ENCODE assay signal across 27 cellular contexts in the genomic region with DNA sequence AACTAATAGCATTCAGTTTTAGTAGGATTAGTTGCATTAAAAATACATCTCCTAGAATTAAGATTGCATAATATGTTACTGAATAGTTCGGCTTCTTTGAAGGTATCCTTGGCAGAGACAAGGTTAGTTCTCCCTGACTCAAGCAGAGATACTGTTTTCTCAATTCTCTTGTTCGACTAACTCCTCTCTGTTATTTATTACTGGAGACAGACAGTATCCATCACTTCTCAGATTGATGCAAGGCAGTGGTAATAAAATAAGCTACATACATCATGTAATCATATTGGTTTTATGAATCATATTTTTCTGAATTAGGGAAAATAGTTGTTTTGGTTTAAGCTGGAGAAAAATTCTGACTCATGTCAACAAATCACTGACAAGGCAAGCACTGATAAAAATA.
DNase-seq lines count a peak whose midpoint lies in the region; ATAC-seq, FAIRE-seq and TF ChIP-seq lines count a peak whose summit lies in the region.
"Had no signal": no experiment of that assay in that cellular context is flagged by ENCODE, and none has a peak within 500 bp of the region (broad histone marks: within the 10 kb centered on the region; RNA-seq: fewer than 3 reads in every experiment).

No MANE protein-coding gene starts in this region.

- H3K9me3 ChIP-seq in astrocyte (ENCODE audit: insufficient read depth, low read depth, low read length) = no peaks in the 10 kb centered on the region

- no peak for TF ChIP-seq CTCF in astrocyte (IDR thresholded peaks at IDR 0.05; ENCODE audit: insufficient read depth, low read depth, low read length)

- DNase-seq in Right ventricle myocardium superior (no peak), cardiac septum (ENCODE audit: low spot score) (no peak), astrocyte (ENCODE audit: low read depth) (peak; percentile 31), fibroblast of peridontal ligament (ENCODE audit: extremely low read depth) (peak; percentile 41), stromal cell of bone marrow (ENCODE audit: low read depth) (peak; percentile 22), NCI-H2107 (lab: John Stamatoyannopoulos, UW) (no peak)
- DNase-seq: 8988T; activated CD4-positive, alpha-beta T cell treated with anti-CD3 and anti-CD28 coated beads, Interleukin-2, amount 10 ng/mL, durations not matched to agents 7 days and 5 days; activated CD8-positive, alpha-beta memory T cell treated with anti-CD3 and anti-CD28 coated beads, Interleukin-2, amount 50 U/mL, for 4 hours; adrenal gland; effector CD4-positive, alpha-beta T cell; esophagus squamous epithelium; lower lobe of right lung; MM.1S; NCI-H1436 treated with DMSO at 0.1 percent for 48 hours; NCI-H2171 treated with DMSO at 0.1 percent for 48 hours; NCI-H748 treated with DMSO at 0.1 percent for 48 hours; nucleus accumbens; SIG-M5; stimulated activated CD4-positive, alpha-beta T cell treated with anti-CD3 and anti-CD28 coated beads, Interleukin-15, amount 100 ng/mL, for 24 hours; substantia nigra; T-helper 1 cell had no signal

- no peaks in the 10 kb centered on the region for H4K20me1 ChIP-seq in astrocyte (ENCODE audit: insufficient read depth, low read length)

- peaks cover 2% of the 10 kb centered on the region for H3K9me3 Mint-ChIP-seq in astrocyte (ENCODE audit: unreplicated experiment)

- no peak overlapping the region for H3K4me3 ChIP-seq in astrocyte (ENCODE audit: insufficient read depth, low read depth, low read length)
- H3K4me3 ChIP-seq: adrenal gland, esophagus squamous epithelium, lower lobe of right lung, right atrium auricular region had no signal

- H3K9ac ChIP-seq in astrocyte (ENCODE audit: low read length) = no peak overlapping the region

- no peaks in the 10 kb centered on the region for H3K79me2 ChIP-seq in astrocyte (ENCODE audit: insufficient read depth, low read length)

- FAIRE-seq in astrocyte (lab: Jason Lieb, UNC) = no peak
- FAIRE-seq: islet of Langerhans had no signal

- no peak overlapping the region for H2AFZ ChIP-seq in astrocyte (ENCODE audit: low read depth, low read length)

- peak; percentile 18 for ATAC-seq in Right ventricle myocardium superior (ENCODE audit: poor library complexity)
- ATAC-seq in GM19351 (IDR thresholded peaks at IDR 0.05; ENCODE audit: unreplicated experiment) = no peak
- ATAC-seq in HG03378 (IDR thresholded peaks at IDR 0.05; ENCODE audit: unreplicated experiment) = no peak
- ATAC-seq: lower lobe of right lung had no signal

- H3K36me3 Mint-ChIP-seq in astrocyte (ENCODE audit: low read depth, unreplicated experiment) = peaks cover 3% of the 10 kb centered on the region

- no peaks in the 10 kb centered on the region for H3K36me3 ChIP-seq in astrocyte (ENCODE audit: insufficient read depth, low read length)
- H3K36me3 ChIP-seq: adrenal gland, esophagus squamous epithelium, lower lobe of right lung had no signal

- H3K27ac ChIP-seq in astrocyte (ENCODE audit: low read depth, low read length) = no peak overlapping the region
- H3K27ac ChIP-seq: esophagus squamous epithelium, lower lobe of right lung, right atrium auricular region had no signal

- peaks cover 6% of the 10 kb centered on the region for H3K4me1 Mint-ChIP-seq in astrocyte (ENCODE audit: low read depth, unreplicated experiment)
- H3K4me1 Mint-ChIP-seq: activated CD4-positive, alpha-beta T cell treated with anti-CD3 and anti-CD28 coated beads, Interleukin-2, amount 10 ng/mL, durations not matched to agents 7 days and 5 days; central memory CD8-positive, alpha-beta T cell had no signal

- H3K4me1 ChIP-seq in astrocyte (ENCODE audit: insufficient read depth, low read length) = no peaks in the 10 kb centered on the region
- H3K4me1 ChIP-seq: lower lobe of right lung had no signal

- H3K4me2 ChIP-seq in astrocyte (ENCODE audit: low read length) = no peak overlapping the region

- no peak overlapping the region for H3K27ac Mint-ChIP-seq in astrocyte (ENCODE audit: unreplicated experiment)
- H3K27ac Mint-ChIP-seq: activated CD4-positive, alpha-beta T cell treated with anti-CD3 and anti-CD28 coated beads, Interleukin-2, amount 10 ng/mL, durations not matched to agents 7 days and 5 days had no signal

- no peaks in the 10 kb centered on the region for H3K27me3 Mint-ChIP-seq in astrocyte (ENCODE audit: low read depth, unreplicated experiment)
- H3K27me3 Mint-ChIP-seq: central memory CD8-positive, alpha-beta T cell had no signal

- no peak overlapping the region for H3K4me3 Mint-ChIP-seq in astrocyte (ENCODE audit: unreplicated experiment)
- H3K4me3 Mint-ChIP-seq: activated CD4-positive, alpha-beta T cell treated with anti-CD3 and anti-CD28 coated beads, Interleukin-2, amount 10 ng/mL, durations not matched to agents 7 days and 5 days; central memory CD8-positive, alpha-beta T cell had no signal

- no peaks in the 10 kb centered on the region for H3K27me3 ChIP-seq in astrocyte (ENCODE audit: insufficient read depth, low read length)
- H3K27me3 ChIP-seq: adrenal gland, esophagus squamous epithelium, right atrium auricular region had no signal

- intact Hi-C loops in Right ventricle myocardium superior (cut with DNase I) = no loop called here
- intact Hi-C loops in cardiac septum (cut with DNase I) = no loop called here

Comparison
In these comparisons a context has a peak if more than half of its experiments do, and no peak if none do; other contexts are left out.
1. DNase-seq: peak in astrocyte (single experiment), fibroblast of peridontal ligament (single experiment) and stromal cell of bone marrow (single experiment); none in Right ventricle myocardium superior (single experiment), cardiac septum (single experiment) and NCI-H2107 (single experiment).